9 cellular contexts compared by ENCODE assay signal in the genomic region with DNA sequence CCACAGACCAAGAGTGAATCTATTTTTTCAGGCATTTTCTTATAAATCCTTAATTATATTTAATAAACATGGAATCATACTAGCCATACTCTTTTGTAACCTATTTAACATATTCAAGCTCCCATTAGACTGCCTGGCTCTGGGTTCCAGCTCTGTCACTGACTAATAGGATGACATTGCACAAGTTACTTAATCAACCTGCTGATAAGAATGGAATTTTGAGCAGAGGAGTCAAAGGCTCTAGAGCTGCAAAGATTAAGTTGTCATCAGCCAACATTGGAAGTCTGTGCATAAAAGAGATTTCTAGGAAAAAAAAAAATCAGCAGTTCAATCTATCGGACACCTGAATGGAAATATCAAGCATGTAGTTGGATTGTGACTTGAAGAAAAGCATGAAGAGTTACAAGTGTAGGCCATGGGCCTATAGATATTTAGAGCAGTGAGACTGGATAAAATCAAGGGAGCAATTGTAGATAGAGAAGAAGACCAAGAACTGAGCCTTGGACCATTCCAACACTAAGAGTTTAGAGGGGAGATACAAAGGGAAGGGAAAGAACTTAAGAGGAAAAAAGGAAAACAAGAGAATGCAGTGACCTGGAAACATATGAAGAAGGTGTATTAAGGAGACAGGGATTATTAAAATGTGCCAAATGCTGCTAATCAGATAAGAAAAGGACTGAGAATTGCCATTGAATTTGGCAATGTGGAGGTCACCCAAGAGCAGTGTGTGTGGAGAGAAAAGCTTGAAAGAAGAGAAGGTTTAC. TPM values are rescaled to one million over a fixed set of nuclear protein-coding genes. Genes with fewer than 3 reads are reported as not detected.
DNase-seq lines count a peak whose midpoint lies in the region; ATAC-seq, FAIRE-seq and TF ChIP-seq lines count a peak whose summit lies in the region.
"Had no signal": no experiment of that assay in that cellular context is flagged by ENCODE, and none has a peak within 500 bp of the region (broad histone marks: within the 10 kb centered on the region; RNA-seq: fewer than 3 reads in every experiment).

No MANE protein-coding gene starts in this region.

- peak overlapping the region; percentile 49; the same call in 1 of the 2 replicates for H2AFZ ChIP-seq in GM23338
- H2AFZ ChIP-seq in hepatocyte: no peak overlapping the region

- no peak for DNase-seq in GM23338 (ENCODE audit: low spot score)
- DNase-seq in adrenal gland: peak in 5 of 7 donors; percentile 51 to 69 (median 56)
- peak; percentile 52 for DNase-seq in hepatocyte (ENCODE audit: low spot score)
- DNase-seq in spleen: no peak
- DNase-seq in NCI-H187 (lab: John Stamatoyannopoulos, UW): no peak
- no peak for DNase-seq in urothelium cell line (ENCODE audit: low spot score)
- DNase-seq in amniotic stem cell (lab: John Stamatoyannopoulos, UW): no peak
- DNase-seq in Ammon's horn (ENCODE audit: low spot score): no peak
- DNase-seq: activated CD4-positive, CD25-positive, alpha-beta regulatory T cell had no signal

- H3K9me3 ChIP-seq in adrenal gland (replicated peaks in 1 of 3): no peaks in the 10 kb centered on the region
- no peaks in the 10 kb centered on the region for H3K9me3 ChIP-seq in hepatocyte (ENCODE audit: low read depth)
- no peaks in the 10 kb centered on the region for H3K9me3 ChIP-seq in spleen

- H3K4me1 Mint-ChIP-seq in GM23338: peaks cover 7% of the 10 kb centered on the region

- H3K36me3 ChIP-seq in GM23338 (ENCODE audit: insufficient read depth): no peaks in the 10 kb centered on the region
- H3K36me3 ChIP-seq in adrenal gland (replicated peaks in 1 of 2): no peaks in the 10 kb centered on the region
- no peaks in the 10 kb centered on the region for H3K36me3 ChIP-seq in hepatocyte (replicated peaks; ENCODE audit: insufficient read depth, low read depth)
- no peaks in the 10 kb centered on the region for H3K36me3 ChIP-seq in spleen

- no peaks in the 10 kb centered on the region for H3K36me3 Mint-ChIP-seq in GM23338 (ENCODE audit: low read depth)

- TF ChIP-seq POLR2A in adrenal gland (IDR thresholded peaks at IDR 0.05) (peak in 1 of 2 donors; percentile 15), spleen (IDR thresholded peaks at IDR 0.05) (no peak)

- H3K4me2 ChIP-seq in GM23338 (no peak overlapping the region), hepatocyte (peak overlapping the region; percentile 49)

- H3K9me3 Mint-ChIP-seq in GM23338: no peaks in the 10 kb centered on the region

- H3F3A ChIP-seq in GM23338 (replicated peaks; ENCODE audit: low read depth): 0 out of 2 replicates have a peak, but pooled peaks cover 3% of the 10 kb centered on the region

- no peaks in the 10 kb centered on the region for H3K27me3 Mint-ChIP-seq in GM23338 (ENCODE audit: insufficient read depth, low read depth, poor library complexity)

- 32 to 49% (median 36%) methylated on average over 1 of the region's 1 CpG for WGBS in adrenal gland, 4 donors
- 67% methylated on average over 1 of the region's 1 CpG for WGBS in hepatocyte (ENCODE audit: low lambda C conversion rate, missing lambda C conversion rate)
- 89 to 98% (median 98%) methylated on average over 1 of the region's 1 CpG for WGBS in spleen, 5 donors

- no peak overlapping the region for H3K27ac ChIP-seq in GM23338 (ENCODE audit: low read depth)
- H3K27ac ChIP-seq in adrenal gland: peak overlapping the region; percentile 49 to 85 (median 81)
- peak overlapping the region; percentile 93 for H3K27ac ChIP-seq in hepatocyte
- peak overlapping the region in 7 of 8 donors; percentile 4 to 68 (median 19) for H3K27ac ChIP-seq in spleen

- ATAC-seq in GM23338: no peak

- H4K20me1 ChIP-seq in GM23338 (replicated peaks; ENCODE audit: insufficient read depth) (no peaks in the 10 kb centered on the region), hepatocyte (ENCODE audit: insufficient read depth, poor library complexity, severe bottlenecking) (no peaks in the 10 kb centered on the region)

- no peak overlapping the region for H3K4me3 ChIP-seq in GM23338
- no peak overlapping the region for H3K4me3 ChIP-seq in adrenal gland
- H3K4me3 ChIP-seq in hepatocyte: no peak overlapping the region
- H3K4me3 ChIP-seq in spleen: no peak overlapping the region

- no peak for TF ChIP-seq CTCF in GM23338 (conservative IDR thresholded peaks at IDR 0.05; ENCODE audit: low read depth in 2 of 2)
- no peak for TF ChIP-seq CTCF in adrenal gland (IDR thresholded peaks at IDR 0.05)
- TF ChIP-seq CTCF in hepatocyte (IDR thresholded peaks at IDR 0.05; ENCODE audit: poor library complexity): no peak
- TF ChIP-seq CTCF in spleen (IDR thresholded peaks at IDR 0.05 in 8 of 11, conservative IDR thresholded peaks at IDR 0.05 in 3 of 11): no peak

- H3K4me3 Mint-ChIP-seq in GM23338: no peak overlapping the region

- H3K4me1 ChIP-seq in GM23338 (ENCODE audit: insufficient read depth) (peaks cover 2% of the 10 kb centered on the region; the same call in 1 of the 2 replicates), adrenal gland (replicated peaks in 1 of 2) (peaks cover 29 to 66% of the 10 kb centered on the region in 2 donors), hepatocyte (ENCODE audit: insufficient read depth) (peaks cover 47% of the 10 kb centered on the region), spleen (peaks cover 0 to 30% (median 17%) of the 10 kb centered on the region in 6 donors)

- no peak for FAIRE-seq in urothelium cell line (lab: Jason Lieb, UNC)

- intact Hi-C loops in adrenal gland (cut with DNase I) (no loop called here), spleen (cut with DNase I; ENCODE audit: low total_unique reads) (no loop called here)

- no peaks in the 10 kb centered on the region for H3K9me2 ChIP-seq in GM23338 (ENCODE audit: insufficient read depth)
- H3K9me2 ChIP-seq in hepatocyte (replicated peaks; ENCODE audit: insufficient read depth): no peaks in the 10 kb centered on the region

- H3K27me3 ChIP-seq in GM23338 (ENCODE audit: insufficient read depth): no peaks in the 10 kb centered on the region
- no peaks in the 10 kb centered on the region for H3K27me3 ChIP-seq in adrenal gland
- no peaks in the 10 kb centered on the region for H3K27me3 ChIP-seq in hepatocyte
- no peaks in the 10 kb centered on the region for H3K27me3 ChIP-seq in spleen (replicated peaks in 1 of 7)

- no peaks in the 10 kb centered on the region for H3K79me2 ChIP-seq in GM23338 (replicated peaks; ENCODE audit: insufficient read depth)
- no peaks in the 10 kb centered on the region for H3K79me2 ChIP-seq in hepatocyte

- no peak overlapping the region for H3K27ac Mint-ChIP-seq in GM23338

TF ChIP-seq in GM23338, 12 proteins besides CTCF, POLR2A, EP300 and RAD21 (continues in another document):
- TF ChIP-seq JUNB (IDR thresholded peaks at IDR 0.05; ENCODE audit: unreplicated experiment) (no peak), STAT1 (IDR thresholded peaks at IDR 0.05; ENCODE audit: unreplicated experiment) (no peak), ZNF331 (CRISPR knock-in tag; IDR thresholded peaks at IDR 0.05; ENCODE audit: low read depth) (no peak), REST (IDR thresholded peaks at IDR 0.05; ENCODE audit: unreplicated experiment) (no peak), ZNF114 (CRISPR knock-in tag; IDR thresholded peaks at IDR 0.05) (no peak)
- TF ChIP-seq, protein P1, sequence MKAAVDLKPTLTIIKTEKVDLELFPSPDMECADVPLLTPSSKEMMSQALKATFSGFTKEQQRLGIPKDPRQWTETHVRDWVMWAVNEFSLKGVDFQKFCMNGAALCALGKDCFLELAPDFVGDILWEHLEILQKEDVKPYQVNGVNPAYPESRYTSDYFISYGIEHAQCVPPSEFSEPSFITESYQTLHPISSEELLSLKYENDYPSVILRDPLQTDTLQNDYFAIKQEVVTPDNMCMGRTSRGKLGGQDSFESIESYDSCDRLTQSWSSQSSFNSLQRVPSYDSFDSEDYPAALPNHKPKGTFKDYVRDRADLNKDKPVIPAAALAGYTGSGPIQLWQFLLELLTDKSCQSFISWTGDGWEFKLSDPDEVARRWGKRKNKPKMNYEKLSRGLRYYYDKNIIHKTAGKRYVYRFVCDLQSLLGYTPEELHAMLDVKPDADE (IDR thresholded peaks at IDR 0.05): no peak

RNA-seq across cellular contexts. Expression of gene HINT3, which starts 11.0 kb away (rescaled TPM):
- total RNA-seq in GM23338 (2014; rRNA removed; shearing (Covaris generic)): 8.0 and 10.3 TPM in 2 replicates
- polyA plus RNA-seq in GM23338 (2016; fragmentation: Nextera tagmentation; extraction: Ambion mirVana) (1.8 and 1.9 TPM in 2 replicates), adrenal gland (10 to 100 TPM in 1 of 3 donors, 1 to 10 TPM in 2; 4.7 to 40.6 (median 7.7) TPM), hepatocyte (12.0 and 15.4 TPM in 2 replicates), spleen (1 to 10 TPM; 5.0 to 8.5 (median 6.3) TPM)
- total RNA-seq in adrenal gland (10 to 100 TPM; 23.4 to 39.3 (median 30.9) TPM), hepatocyte (28.0 and 32.9 TPM in 2 replicates), spleen (10 to 100 TPM; 13.4 to 18.6 (median 16.0) TPM)

RNA-seq across cellular contexts. Expression of gene TRMT11, which starts 40.8 kb away (rescaled TPM):
- total RNA-seq in GM23338 (2014; rRNA removed; shearing (Covaris generic)): 44.5 and 49.5 TPM in 2 replicates
- 41.9 and 50.9 TPM in 2 replicates for polyA plus RNA-seq in GM23338 (2016; fragmentation: Nextera tagmentation; extraction: Ambion mirVana)
- total RNA-seq in adrenal gland: 10 to 100 TPM; 10.9 to 24.0 (median 17.9) TPM
- polyA plus RNA-seq in adrenal gland: 10 to 100 TPM in 2 of 3 donors, 1 to 10 TPM in 1; 9.7 to 21.3 (median 12.5) TPM
- total RNA-seq in hepatocyte: 20.7 and 27.6 TPM in 2 replicates
- polyA plus RNA-seq in hepatocyte: 14.8 and 18.6 TPM in 2 replicates
- 10 to 100 TPM; 18.4 to 37.7 (median 23.8) TPM for total RNA-seq in spleen
- polyA plus RNA-seq in spleen: 10 to 100 TPM; 10.7 to 16.5 (median 11.1) TPM

Comparison
In these comparisons a context has a peak if more than half of its experiments do, and no peak if none do; other contexts are left out.
1. DNase-seq: peak in adrenal gland (5 of 7) and hepatocyte (single experiment); none in GM23338 (single experiment), spleen (single experiment), NCI-H187 (0 of 2), urothelium cell line (single experiment), amniotic stem cell (single experiment) and Ammon's horn (single experiment).